Comparison of ENCODE assay signal across 16 cellular contexts in the genomic region with DNA sequence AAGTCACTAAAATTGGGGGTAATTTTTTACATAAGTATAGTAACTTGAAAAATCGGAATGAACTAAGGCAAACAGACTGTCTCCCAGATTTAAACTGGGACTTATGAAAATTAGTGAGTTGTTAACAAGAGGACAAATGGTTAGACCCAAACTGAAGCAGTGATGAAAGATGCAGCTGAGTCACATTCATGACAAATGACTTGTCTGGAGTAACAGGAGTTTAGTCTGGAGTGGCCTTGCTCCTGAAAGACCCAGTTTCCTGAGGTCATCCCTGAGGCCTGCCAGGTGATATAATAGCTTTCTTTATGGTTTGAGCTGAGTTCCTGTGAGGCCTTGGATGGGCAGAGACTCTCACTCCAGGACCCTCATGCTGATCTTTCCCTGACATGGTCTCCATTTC. TPM values are rescaled to one million over a fixed set of nuclear protein-coding genes. Genes with fewer than 3 reads are reported as not detected.
DNase-seq lines count a peak whose midpoint lies in the region; ATAC-seq, FAIRE-seq and TF ChIP-seq lines count a peak whose summit lies in the region.
"Had no signal": no experiment of that assay in that cellular context is flagged by ENCODE, and none has a peak within 500 bp of the region (broad histone marks: within the 10 kb centered on the region; RNA-seq: fewer than 3 reads in every experiment).

No MANE protein-coding gene starts in this region.

- H3K4me3 ChIP-seq in adipocyte (ENCODE audit: low read length) (no peak overlapping the region), fibroblast of mammary gland (ENCODE audit: control insufficient read depth, low read depth, low read length) (no peak overlapping the region), skeletal muscle cell (ENCODE audit: low read depth, low read length) (no peak overlapping the region), pancreas (no peak overlapping the region)
- H3K4me3 ChIP-seq: BLaER1 treated with 17β-estradiol and CSF1 and Interleukin-3, amounts not matched to agents 10 nM and 100 nM; GM23338 had no signal

- H3K9ac ChIP-seq in adipocyte (ENCODE audit: low read length): no peak overlapping the region
- H3K9ac ChIP-seq: BLaER1 treated with 17β-estradiol and CSF1 and Interleukin-3, amounts not matched to agents 10 nM and 100 nM had no signal

- ATAC-seq in pancreas: no peak
- ATAC-seq: GM23338 had no signal

- H3K27me3 ChIP-seq in adipocyte (replicated peaks; ENCODE audit: control insufficient read depth, insufficient read depth, low read length): no peaks in the 10 kb centered on the region
- H3K27me3 ChIP-seq in pancreas: no peaks in the 10 kb centered on the region
- H3K27me3 ChIP-seq: BLaER1 treated with 17β-estradiol and CSF1 and Interleukin-3, amounts not matched to agents 10 nM and 100 nM had no signal

- H3K27ac ChIP-seq in pancreas: no peak overlapping the region
- H3K27ac ChIP-seq: BLaER1 treated with 17β-estradiol and CSF1 and Interleukin-3, amounts not matched to agents 10 nM and 100 nM had no signal

- TF ChIP-seq CTCF in fibroblast of mammary gland (conservative IDR thresholded peaks at IDR 0.05; ENCODE audit: control insufficient read depth, insufficient read depth, low read depth, low read length): no peak
- no peak for TF ChIP-seq CTCF in pancreas (IDR thresholded peaks at IDR 0.05)

- H3K9me3 ChIP-seq in adipocyte (ENCODE audit: control insufficient read depth, low read length) (no peaks in the 10 kb centered on the region), pancreas (no peaks in the 10 kb centered on the region)

- no peak for FAIRE-seq in pancreas (lab: Jason Lieb, UNC)

- H3K36me3 ChIP-seq in adipocyte (ENCODE audit: control insufficient read depth, insufficient read depth, low read length, severe bottlenecking) (peaks cover 1% of the 10 kb centered on the region), pancreas (no peaks in the 10 kb centered on the region)

- DNase-seq in GM04503 (ENCODE audit: low read depth) (peak; percentile 27), adipocyte (ENCODE audit: low read depth) (peak; percentile 16), fibroblast of mammary gland (ENCODE audit: low read depth) (peak; percentile 75), skeletal muscle cell (ENCODE audit: low read depth) (peak; percentile 25), NCI-H146 treated with DMSO at 0.1 percent for 48 hours (lab: John Stamatoyannopoulos, UW; ENCODE audit: unreplicated experiment) (no peak), pancreas (no peak)
- no peak for DNase-seq in activated CD4-positive, alpha-beta T cell treated with anti-CD3 and anti-CD28 coated beads, Interleukin-2, amount 50 U/mL, for 4 hours
- DNase-seq: activated CD4-positive, alpha-beta T cell treated with anti-CD3 and anti-CD28 coated beads, Interleukin-2, amount 10 ng/mL, durations not matched to agents 7 days and 5 days; activated naive CD4-positive, alpha-beta T cell treated with anti-CD3 and anti-CD28 coated beads, Interleukin-2, amount 10 ng/mL, durations not matched to agents 7 days and 5 days; activated T-cell treated with anti-CD3 and anti-CD28 coated beads, Interleukin-2, amount 50 U/mL, for 24 hours; hypothalamus; KG1; NCI-H1092 treated with DMSO at 0.1 percent for 48 hours; stimulated activated CD4-positive, alpha-beta T cell treated with anti-CD3 and anti-CD28 coated beads, Interleukin-4, amount 100 ng/mL, for 1 hour had no signal

- 76 to 97% methylated on average over 1 of the region's 1 CpG for WGBS in pancreas, 2 donors

- intact Hi-C loops in pancreas (cut with DNase I): loop anchor here (5.0 to 10.0 kb wide), 3 partner anchors 113 to 263 kb away; no protein-coding TSS in a partner anchor

- H3K4me1 ChIP-seq in adipocyte (ENCODE audit: control insufficient read depth, insufficient read depth, low read length) (peaks cover 13% of the 10 kb centered on the region), pancreas (no peaks in the 10 kb centered on the region)
- H3K4me1 ChIP-seq: BLaER1 treated with 17β-estradiol and CSF1 and Interleukin-3, amounts not matched to agents 10 nM and 100 nM had no signal

RNA-seq across cellular contexts. Expression of gene CTDSPL, which starts 9.6 kb away (rescaled TPM):
- total RNA-seq in pancreas: 10 to 100 TPM; 14.2 to 34.8 (median 17.8) TPM
- polyA plus RNA-seq in pancreas: 10 to 100 TPM in 1 of 2 donors, 1 to 10 TPM in 1; 8.4 to 14.8 TPM

Comparison
In these comparisons a context has a peak if more than half of its experiments do, and no peak if none do; other contexts are left out.
1. DNase-seq: peak in GM04503 (single experiment), adipocyte (single experiment), fibroblast of mammary gland (single experiment) and skeletal muscle cell (single experiment); none in NCI-H146 treated with DMSO at 0.1 percent for 48 hours (single experiment), pancreas (0 of 6) and activated CD4-positive, alpha-beta T cell treated with anti-CD3 and anti-CD28 coated beads, Interleukin-2, amount 50 U/mL, for 4 hours (0 of 2).